In the genomic region with DNA sequence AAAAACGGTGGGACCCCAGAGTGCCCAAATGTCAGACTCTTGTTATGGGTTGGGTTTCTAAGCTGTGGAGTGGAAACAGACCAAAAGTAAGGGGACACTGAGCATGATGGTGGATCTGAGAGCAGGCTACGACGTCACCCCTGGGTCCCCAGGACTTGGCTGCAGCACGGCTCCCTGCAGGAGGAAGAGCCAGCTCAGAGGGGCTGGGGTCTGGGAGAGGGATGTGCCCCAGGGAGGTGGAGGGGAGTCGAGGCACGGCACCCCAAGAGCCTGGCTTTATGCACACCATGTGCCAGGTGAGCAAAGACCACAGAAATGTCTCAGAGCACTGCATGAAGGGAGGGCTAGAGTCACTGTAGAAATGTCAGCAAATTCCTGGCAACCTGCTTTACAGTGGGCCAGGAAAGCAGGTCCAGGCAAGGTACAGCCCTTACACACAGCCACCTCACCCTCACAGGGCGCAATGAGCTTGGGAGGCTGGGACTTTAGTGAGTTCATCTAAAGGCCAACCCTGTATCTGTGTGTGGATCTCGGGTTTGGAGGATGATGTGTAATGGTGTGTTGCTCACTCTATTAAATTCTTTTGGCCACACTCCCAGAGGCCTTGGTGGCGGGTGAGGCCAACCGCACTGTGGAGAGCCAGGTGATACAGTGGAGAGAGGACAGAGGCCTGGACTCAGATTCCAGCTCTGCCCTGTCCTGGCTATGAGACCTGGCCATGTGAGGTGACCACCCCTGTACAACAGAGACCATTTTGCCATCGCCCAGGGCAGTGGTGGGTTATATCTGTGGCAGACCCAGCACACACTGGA, we compare ENCODE assay signal across 8 cellular contexts. TPM values are rescaled to one million over a fixed set of nuclear protein-coding genes. Genes with fewer than 3 reads are reported as not detected.
A peak's percentile ranks its signal among the peaks of the same experiment; 100 is the strongest.
DNase-seq lines count a peak whose midpoint lies in the region; ATAC-seq and TF ChIP-seq lines count a peak whose summit lies in the region.
"Had no signal": no experiment of that assay in that cellular context is flagged by ENCODE, and none has a peak within 500 bp of the region (broad histone marks: within the 10 kb centered on the region; RNA-seq: fewer than 3 reads in every experiment).

No MANE protein-coding gene starts in this region.

- no peak overlapping the region for H3K4me3 ChIP-seq in SJSA1

- ATAC-seq in foreskin keratinocyte, result peak; percentile 99
- no peak for ATAC-seq in stimulated activated naive B cell treated with anti-CD40 and anti-IgM and Interleukin-4, amounts not matched to agents 10 μg/mL and 1 μg/mL and 100 μg/mL, for 72 hours (replicated peaks)
- ATAC-seq in WTC11, result no peak

- peaks cover 28 to 37% of the 10 kb centered on the region in 2 donors for H3K4me1 Mint-ChIP-seq in stimulated activated naive B cell treated with anti-CD40 and anti-IgM and Interleukin-4, amounts not matched to agents 10 μg/mL and 1 μg/mL and 100 μg/mL, for 72 hours
- peaks cover 2% of the 10 kb centered on the region; the same call in 1 of the 2 replicates for H3K4me1 Mint-ChIP-seq in WTC11

- H3K9me3 ChIP-seq in SJSA1 (replicated peaks), result no peaks in the 10 kb centered on the region

- H3K27me3 Mint-ChIP-seq in stimulated activated naive B cell treated with anti-CD40 and anti-IgM and Interleukin-4, amounts not matched to agents 10 μg/mL and 1 μg/mL and 100 μg/mL, for 72 hours, result no peaks in the 10 kb centered on the region
- H3K27me3 Mint-ChIP-seq in WTC11 (ENCODE audit: low read depth), result no peaks in the 10 kb centered on the region

- peaks cover 67 to 69% of the 10 kb centered on the region in 2 donors for H3K36me3 Mint-ChIP-seq in stimulated activated naive B cell treated with anti-CD40 and anti-IgM and Interleukin-4, amounts not matched to agents 10 μg/mL and 1 μg/mL and 100 μg/mL, for 72 hours
- peaks cover 6% of the 10 kb centered on the region for H3K36me3 Mint-ChIP-seq in WTC11

- CTCF ChIA-PET in WTC11 (lab: Charles Lee), result no interaction called here

- no peak for TF ChIP-seq CTCF in foreskin keratinocyte (conservative IDR thresholded peaks at IDR 0.05)
- TF ChIP-seq CTCF in WTC11 (IDR thresholded peaks at IDR 0.05), result no peak

- no peaks in the 10 kb centered on the region for H3K9me3 Mint-ChIP-seq in stimulated activated naive B cell treated with anti-CD40 and anti-IgM and Interleukin-4, amounts not matched to agents 10 μg/mL and 1 μg/mL and 100 μg/mL, for 72 hours
- H3K9me3 Mint-ChIP-seq in WTC11, result no peaks in the 10 kb centered on the region

- POLR2A ChIA-PET in WTC11 (lab: Charles Lee), result no interaction called here

- DNase-seq in H4 (ENCODE audit: low spot score), result peak; percentile 94
- peak; percentile 38 to 59 for DNase-seq in SJSA1 (ENCODE audit: low read depth in 1 of 2, low spot score in 2 of 2)
- peak; percentile 99 for DNase-seq in foreskin keratinocyte
- DNase-seq in stimulated activated naive B cell treated with anti-CD40 and anti-IgM and Interleukin-4, amounts not matched to agents 10 μg/mL and 1 μg/mL and 100 μg/mL, for 72 hours, result no peak
- no peak for DNase-seq in WTC11 (ENCODE audit: low spot score)
- DNase-seq in UCSD-AML1 (lab: John Stamatoyannopoulos, UW; ENCODE audit: unreplicated experiment), result no peak
- DNase-seq in iPS-NIHi7 (ENCODE audit: extremely low spot score), result no peak
- DNase-seq: NCI-H1417 treated with DMSO at 0.1 percent for 48 hours had no signal

- H3K27ac ChIP-seq in SJSA1 (no peak overlapping the region), foreskin keratinocyte (peak overlapping the region; percentile 58)

- no peak overlapping the region for H3K4me3 Mint-ChIP-seq in stimulated activated naive B cell treated with anti-CD40 and anti-IgM and Interleukin-4, amounts not matched to agents 10 μg/mL and 1 μg/mL and 100 μg/mL, for 72 hours
- no peak overlapping the region for H3K4me3 Mint-ChIP-seq in WTC11

- H3K36me3 ChIP-seq in SJSA1, result no peaks in the 10 kb centered on the region

- H3K27me3 ChIP-seq in SJSA1 (replicated peaks) (no peaks in the 10 kb centered on the region; the same call in 1 of the 2 replicates), foreskin keratinocyte (peaks cover 35% of the 10 kb centered on the region)

- H3K27ac Mint-ChIP-seq in stimulated activated naive B cell treated with anti-CD40 and anti-IgM and Interleukin-4, amounts not matched to agents 10 μg/mL and 1 μg/mL and 100 μg/mL, for 72 hours, result peak overlapping the region; percentile 56
- no peak overlapping the region for H3K27ac Mint-ChIP-seq in WTC11

- H3K4me1 ChIP-seq in SJSA1 (replicated peaks), result peaks cover 9% of the 10 kb centered on the region
- peaks cover 12% of the 10 kb centered on the region for H3K4me1 ChIP-seq in foreskin keratinocyte

TF ChIP-seq in WTC11, 78 proteins besides CTCF, POLR2A, EP300 and RAD21:
- TF ChIP-seq, protein P1, sequence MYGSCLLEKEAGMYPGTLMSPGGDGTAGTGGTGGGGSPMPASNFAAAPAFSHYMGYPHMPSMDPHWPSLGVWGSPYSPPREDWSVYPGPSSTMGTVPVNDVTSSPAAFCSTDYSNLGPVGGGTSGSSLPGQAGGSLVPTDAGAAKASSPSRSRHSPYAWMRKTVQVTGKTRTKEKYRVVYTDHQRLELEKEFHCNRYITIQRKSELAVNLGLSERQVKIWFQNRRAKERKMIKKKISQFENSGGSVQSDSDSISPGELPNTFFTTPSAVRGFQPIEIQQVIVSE (CRISPR knock-in tag; IDR thresholded peaks at IDR 0.05; ENCODE audit: borderline replicate concordance), result no peak
TF ChIP-seq in WTC11: peak in this region for 0.

RNA-seq across cellular contexts. Expression of a gene that starts 14.1 kb away (rescaled TPM):
- total RNA-seq in H4 (2014; rRNA removed; shearing (Covaris generic)), result 39.9 and 40.5 TPM in 2 replicates
- total RNA-seq in SJSA1 (2014; rRNA removed; shearing (Covaris generic)), result 0.92 TPM in 1 of 2 replicates, not detected in the other
- total RNA-seq in foreskin keratinocyte (5.9 and 9.1 TPM in 2 replicates), WTC11 (2021) (20.4 to 31.8 TPM (median 31.1 TPM) in 3 replicates)
- polyA plus RNA-seq in foreskin keratinocyte, result 9.2 and 10.7 TPM in 2 replicates

RNA-seq across cellular contexts. Expression of a gene that starts 58.1 kb away (rescaled TPM):
- total RNA-seq in H4 (2014; rRNA removed; shearing (Covaris generic)), result 382 and 419 TPM in 2 replicates
- 428 and 483 TPM in 2 replicates for total RNA-seq in SJSA1 (2014; rRNA removed; shearing (Covaris generic))
- total RNA-seq in foreskin keratinocyte, result 186 and 197 TPM in 2 replicates
- polyA plus RNA-seq in foreskin keratinocyte, result 206 and 222 TPM in 2 replicates
- 487 to 511 TPM (median 503 TPM) in 3 replicates for total RNA-seq in WTC11 (2021)

Comparison
In these comparisons a context has a peak if more than half of its experiments do, and no peak if none do; other contexts are left out.
1. DNase-seq: peak in H4 (single experiment), SJSA1 (2 of 2) and foreskin keratinocyte (2 of 2); none in stimulated activated naive B cell treated with anti-CD40 and anti-IgM and Interleukin-4, amounts not matched to agents 10 μg/mL and 1 μg/mL and 100 μg/mL, for 72 hours (single experiment), WTC11 (single experiment), UCSD-AML1 (single experiment) and iPS-NIHi7 (single experiment).